4 cellular contexts compared by ENCODE assay signal in the genomic region with DNA sequence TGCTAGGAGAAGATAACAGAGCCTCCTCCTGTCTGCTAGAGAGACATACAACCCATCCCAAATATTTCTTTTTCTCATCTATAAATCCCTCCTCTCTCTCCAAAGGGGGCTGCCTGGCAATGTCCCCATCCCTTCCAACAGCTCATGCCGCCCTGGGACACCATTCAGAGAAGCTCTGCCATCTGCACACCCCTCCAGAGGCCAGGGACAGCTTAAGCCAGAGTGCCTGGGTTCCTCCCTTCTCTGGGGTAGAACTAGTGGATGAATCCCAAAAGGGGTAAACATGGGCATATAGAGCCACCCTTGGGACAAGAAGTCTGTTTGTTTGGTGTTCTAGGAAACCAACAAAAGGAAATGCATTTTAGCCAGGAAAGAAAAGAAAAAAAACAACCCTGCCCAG. TPM values are rescaled to one million over a fixed set of nuclear protein-coding genes. Genes with fewer than 3 reads are reported as not detected.
"Had no signal": no experiment of that assay in that cellular context is flagged by ENCODE, and none has a peak within 500 bp of the region (broad histone marks: within the 10 kb centered on the region; RNA-seq: fewer than 3 reads in every experiment).

No MANE protein-coding gene starts in this region.

- DNase-seq: GDM1, GF-D8 had no signal

- H3K4me3 ChIP-seq: GM12878 had no signal

RNA-seq across cellular contexts. Expression of a gene that starts 2.6 kb away (rescaled TPM):
- total RNA-seq: G401, GM12878 had no signal

RNA-seq across cellular contexts. Expression of a gene that starts 43.3 kb away (rescaled TPM):
- total RNA-seq: G401, GM12878 had no signal

RNA-seq across cellular contexts. Expression of a gene that starts 44.9 kb away (rescaled TPM):
- total RNA-seq: G401 had no signal
